ENCODE assay signal across 27 cellular contexts in the genomic region with DNA sequence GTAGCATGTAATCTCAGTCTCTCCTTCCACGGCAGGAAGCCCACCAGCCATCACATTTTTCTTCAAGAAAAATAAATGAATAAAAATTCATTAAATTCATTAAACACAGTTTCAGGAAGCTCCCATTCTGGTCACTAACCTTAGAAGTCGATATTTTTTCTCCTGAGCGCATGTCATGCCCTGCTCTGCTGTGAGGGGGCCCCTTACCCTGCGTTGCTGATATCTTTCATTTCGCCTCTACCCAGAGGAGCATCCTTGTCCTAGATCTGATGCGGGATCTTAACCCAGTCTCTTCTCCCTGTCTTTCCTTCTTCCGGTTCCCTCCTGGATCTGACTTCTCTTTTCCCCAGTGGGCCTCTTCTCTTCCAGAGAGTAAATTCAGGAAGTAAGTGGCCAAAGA. TPM values are rescaled to one million over a fixed set of nuclear protein-coding genes. Genes with fewer than 3 reads are reported as not detected.
DNase-seq lines count a peak whose midpoint lies in the region; ATAC-seq and TF ChIP-seq lines count a peak whose summit lies in the region.
"Had no signal": no experiment of that assay in that cellular context is flagged by ENCODE, and none has a peak within 500 bp of the region (broad histone marks: within the 10 kb centered on the region; RNA-seq: fewer than 3 reads in every experiment).

No MANE protein-coding gene starts in this region.

- H3K9me2 ChIP-seq in GM23338 (ENCODE audit: insufficient read depth) (no peaks in the 10 kb centered on the region), OCI-LY7 (ENCODE audit: insufficient read depth, low read length) (no peaks in the 10 kb centered on the region)

- H3K36me3 Mint-ChIP-seq in GM23338 (ENCODE audit: low read depth) (no peaks in the 10 kb centered on the region), mesothelial cell of epicardium (no peaks in the 10 kb centered on the region)
- H3K36me3 Mint-ChIP-seq: stimulated activated effector memory CD8-positive, alpha-beta T cell treated with anti-CD3 and anti-CD28 coated beads, Interleukin-12 subunit alpha, Interleukin-12 subunit beta, amount 100 ng/mL, for 72 hours had no signal

- H3K27me3 ChIP-seq in GM23338 (ENCODE audit: insufficient read depth) (no peaks in the 10 kb centered on the region; the same call in 1 of the 2 replicates), Peyer's patch (no peaks in the 10 kb centered on the region)
- H3K27me3 ChIP-seq: MG63, SJSA1, testis had no signal

- no peak overlapping the region for H3K27ac Mint-ChIP-seq in GM23338
- H3K27ac Mint-ChIP-seq in mesothelial cell of epicardium: no peak overlapping the region
- H3K27ac Mint-ChIP-seq: activated CD8-positive, alpha-beta memory T cell treated with anti-CD3 and anti-CD28 coated beads, Interleukin-2, amount 10 ng/mL, durations not matched to agents 7 days and 5 days; stimulated activated effector memory CD8-positive, alpha-beta T cell treated with anti-CD3 and anti-CD28 coated beads, Interleukin-12 subunit alpha, Interleukin-12 subunit beta, amount 100 ng/mL, for 72 hours; T-helper 17 cell had no signal

- peak overlapping the region; percentile 52 for H3K4me2 ChIP-seq in GM23338
- H3K4me2 ChIP-seq in OCI-LY7 (ENCODE audit: low read length): peak overlapping the region; percentile 87

- H3K9me3 ChIP-seq in OCI-LY7 (ENCODE audit: low read length) (no peaks in the 10 kb centered on the region), Peyer's patch (no peaks in the 10 kb centered on the region)
- H3K9me3 ChIP-seq: BE2C, MG63, SJSA1, testis, uterus had no signal

- no peaks in the 10 kb centered on the region; the same call in 2 of the 3 replicates for H3K9me3 Mint-ChIP-seq in GM23338
- H3K9me3 Mint-ChIP-seq in mesothelial cell of epicardium: no peaks in the 10 kb centered on the region
- H3K9me3 Mint-ChIP-seq: stimulated activated effector memory CD8-positive, alpha-beta T cell treated with anti-CD3 and anti-CD28 coated beads, Interleukin-12 subunit alpha, Interleukin-12 subunit beta, amount 100 ng/mL, for 72 hours had no signal

- H3K4me3 ChIP-seq in GM23338: no peak overlapping the region
- H3K4me3 ChIP-seq in OCI-LY7 (ENCODE audit: low read depth, low read length, poor library complexity, severe bottlenecking): peak overlapping the region; percentile 51
- no peak overlapping the region for H3K4me3 ChIP-seq in Peyer's patch
- H3K4me3 ChIP-seq: MG63, SJSA1, uterus had no signal

- H4K20me1 ChIP-seq in GM23338 (replicated peaks; ENCODE audit: insufficient read depth) (no peaks in the 10 kb centered on the region), OCI-LY7 (ENCODE audit: insufficient read depth, low read length) (no peaks in the 10 kb centered on the region)

- peak; percentile 13 to 34; a peak in 3 of 4 replicates for TF ChIP-seq CTCF in GM23338 (conservative IDR thresholded peaks at IDR 0.05; ENCODE audit: low read depth in 2 of 2)
- TF ChIP-seq CTCF in OCI-LY7 (conservative IDR thresholded peaks at IDR 0.05; ENCODE audit: low read length): peak; percentile 67
- TF ChIP-seq CTCF in mesothelial cell of epicardium (IDR thresholded peaks at IDR 0.05; ENCODE audit: unreplicated experiment): no peak
- TF ChIP-seq CTCF in Peyer's patch (IDR thresholded peaks at IDR 0.05): no peak

- POLR2A ChIA-PET in OCI-LY7 (lab: Charles Lee): interaction anchor here (0.9 to 7.4 kb wide), 6 partner anchors 10 to 71 kb away, joined by 3 to 50 read pairs (median 4); no protein-coding TSS in a partner anchor

- no peaks in the 10 kb centered on the region for H3K36me3 ChIP-seq in GM23338 (ENCODE audit: insufficient read depth)
- H3K36me3 ChIP-seq in OCI-LY7 (ENCODE audit: insufficient read depth, low read length): no peaks in the 10 kb centered on the region; the same call in 1 of the 2 replicates
- no peaks in the 10 kb centered on the region for H3K36me3 ChIP-seq in Peyer's patch
- H3K36me3 ChIP-seq: BE2C, MG63, SJSA1, uterus had no signal

- H3K4me1 Mint-ChIP-seq in GM23338: peaks cover 15% of the 10 kb centered on the region
- H3K4me1 Mint-ChIP-seq in mesothelial cell of epicardium: peaks cover 10% of the 10 kb centered on the region

- H3F3A ChIP-seq in GM23338 (replicated peaks; ENCODE audit: low read depth): no peaks in the 10 kb centered on the region; the same call in 1 of the 2 replicates

- H3K4me1 ChIP-seq in GM23338 (ENCODE audit: insufficient read depth): peaks cover 13% of the 10 kb centered on the region
- peaks cover 73% of the 10 kb centered on the region for H3K4me1 ChIP-seq in OCI-LY7 (ENCODE audit: insufficient read depth, low read length, poor library complexity, severe bottlenecking)
- peaks cover 0 to 4% (median 0%) of the 10 kb centered on the region in 4 donors for H3K4me1 ChIP-seq in Peyer's patch
- H3K4me1 ChIP-seq: BE2C, SJSA1, testis, uterus had no signal

- DNase-seq in CD1c-positive myeloid dendritic cell (ENCODE audit: extremely low spot score) (peak; percentile 30), GM23338 (ENCODE audit: low spot score) (peak; percentile 54), OCI-LY7 (ENCODE audit: low spot score) (peak; percentile 59), mesothelial cell of epicardium (ENCODE audit: low spot score in 2 of 2, unreplicated experiment in 2 of 2) (no peak), activated gamma-delta T cell treated with Interleukin-2 at 50 U/mL for 16 hours (no peak), T-helper 9 cell (no peak), Peyer's patch (no peak), inferior parietal cortex (ENCODE audit: extremely low spot score) (no peak)
- DNase-seq: activated CD4-positive, alpha-beta T cell treated with anti-CD3 and anti-CD28 coated beads, Interleukin-2, amount 50 U/mL, for 1 hour; activated CD8-positive, alpha-beta memory T cell treated with anti-CD3 and anti-CD28 coated beads, Interleukin-2, amount 10 ng/mL, durations not matched to agents 7 days and 5 days; activated naive CD4-positive, alpha-beta T cell treated with anti-CD3 and anti-CD28 coated beads, Interleukin-2, amount 50 U/mL, for 16 hours; BE2C; cortex of kidney; kidney glomerular epithelial cell; MG63; NCI-H146; NCI-H510A; T-helper 17 cell; testis; uterus had no signal

- ATAC-seq in GM23338: peak; percentile 56
- ATAC-seq: activated CD8-positive, alpha-beta memory T cell treated with anti-CD3 and anti-CD28 coated beads, Interleukin-2, amount 10 ng/mL, durations not matched to agents 7 days and 5 days; stimulated activated effector memory CD8-positive, alpha-beta T cell treated with anti-CD3 and anti-CD28 coated beads, Interleukin-12 subunit alpha, Interleukin-12 subunit beta, amount 100 ng/mL, for 72 hours; T-helper 17 cell had no signal

- intact Hi-C loops in OCI-LY7 (cut with micrococcal nuclease; ENCODE audit: unreplicated experiment): loop anchor here (1.0 to 2.0 kb wide), 2 partner anchors 53 to 68 kb away; no protein-coding TSS in a partner anchor

- no peaks in the 10 kb centered on the region for H3K79me2 ChIP-seq in GM23338 (replicated peaks; ENCODE audit: insufficient read depth)
- H3K79me2 ChIP-seq in OCI-LY7 (ENCODE audit: insufficient read depth, low read depth, low read length): peaks cover 7% of the 10 kb centered on the region; the same call in 1 of the 2 replicates

- H3K4me3 Mint-ChIP-seq in GM23338 (peak overlapping the region; percentile 21; the same call in 2 of the 3 replicates), mesothelial cell of epicardium (peak overlapping the region; percentile 7)
- H3K4me3 Mint-ChIP-seq: activated CD8-positive, alpha-beta memory T cell treated with anti-CD3 and anti-CD28 coated beads, Interleukin-2, amount 10 ng/mL, durations not matched to agents 7 days and 5 days; stimulated activated effector memory CD8-positive, alpha-beta T cell treated with anti-CD3 and anti-CD28 coated beads, Interleukin-12 subunit alpha, Interleukin-12 subunit beta, amount 100 ng/mL, for 72 hours; T-helper 17 cell had no signal

- no peak for TF ChIP-seq POLR2A in Peyer's patch (IDR thresholded peaks at IDR 0.05)

- no TSS peak for BruUV-seq in OCI-LY7 (replicated peaks; lab: Mats Ljungman, UMichigan)

- H3K27me3 Mint-ChIP-seq in GM23338 (ENCODE audit: insufficient read depth, low read depth, poor library complexity) (peaks cover 6% of the 10 kb centered on the region), mesothelial cell of epicardium (ENCODE audit: low read depth) (peaks cover 15% of the 10 kb centered on the region)

- no peak overlapping the region for H3K27ac ChIP-seq in GM23338 (ENCODE audit: low read depth)
- peak overlapping the region; percentile 77 for H3K27ac ChIP-seq in OCI-LY7 (ENCODE audit: low read depth, low read length, poor library complexity, severe bottlenecking)
- H3K27ac ChIP-seq in Peyer's patch: no peak overlapping the region
- H3K27ac ChIP-seq: SJSA1, testis, uterus had no signal

- CTCF ChIA-PET in OCI-LY7 (lab: Charles Lee; ENCODE audit: unreplicated experiment): no interaction called here

- H2AFZ ChIP-seq in GM23338: peak overlapping the region; percentile 99
- H2AFZ ChIP-seq in OCI-LY7 (ENCODE audit: low read length): peak overlapping the region; percentile 89

TF ChIP-seq in GM23338, 12 proteins besides CTCF, POLR2A, EP300 and RAD21 (continues in another document):
- TF ChIP-seq EZH2 (IDR thresholded peaks at IDR 0.05; ENCODE audit: low read depth, unreplicated experiment): no peak
- no peak for TF ChIP-seq ZNF114 (CRISPR knock-in tag; IDR thresholded peaks at IDR 0.05)

RNA-seq across cellular contexts. Expression of a gene that starts 1.3 kb away (rescaled TPM):
- 0.97 and 1.2 TPM in 2 replicates for total RNA-seq in GM23338 (2014; rRNA removed; shearing (Covaris generic))
- polyA plus RNA-seq in GM23338 (2016; fragmentation: Nextera tagmentation; extraction: Ambion mirVana): 0.16 and 0.66 TPM in 2 replicates
- total RNA-seq in OCI-LY7 (2014; rRNA removed; shearing (Covaris generic)): 1.1 and 2.4 TPM in 2 replicates
- 2.5 and 2.6 TPM in 2 replicates for total RNA-seq in OCI-LY7 (2022)
- 3.4 to 4.1 TPM (median 4.1 TPM) in 3 replicates for total RNA-seq in mesothelial cell of epicardium
- 1 to 10 TPM; 3.7 to 5.8 (median 4.5) TPM for total RNA-seq in Peyer's patch
- total RNA-seq: A673, fibroblast of lung, lung microvascular endothelial cell, omental fat pad, RPMI7951, SJSA1 had no signal
- polyA plus RNA-seq: fibroblast of lung had no signal

RNA-seq across cellular contexts. Expression of a gene that starts 31.8 kb away (rescaled TPM):
- total RNA-seq in GM23338 (2014; rRNA removed; shearing (Covaris generic)): 0.97 TPM in 1 of 2 replicates, not detected in the other
- not detected in 2 replicates for polyA plus RNA-seq in GM23338 (2016; fragmentation: Nextera tagmentation; extraction: Ambion mirVana)
- 10.8 and 13.5 TPM in 2 replicates for total RNA-seq in OCI-LY7 (2014; rRNA removed; shearing (Covaris generic))
- total RNA-seq in OCI-LY7 (2022) (18.9 and 22.2 TPM in 2 replicates), mesothelial cell of epicardium (0.33 to 0.47 TPM (median 0.34 TPM) in 3 replicates), Peyer's patch (10 to 100 TPM in 1 of 4 donors, 1 to 10 TPM in 1, not detected in 2; 1.7 to 10.7 TPM)
- total RNA-seq: A673, fibroblast of lung, lung microvascular endothelial cell, RPMI7951, SJSA1 had no signal
- polyA plus RNA-seq: fibroblast of lung had no signal

Comparison
In these comparisons a context has a peak if more than half of its experiments do, and no peak if none do; other contexts are left out.
1. DNase-seq: peak in CD1c-positive myeloid dendritic cell (single experiment), GM23338 (single experiment) and OCI-LY7 (single experiment); none in mesothelial cell of epicardium (0 of 2), activated gamma-delta T cell treated with Interleukin-2 at 50 U/mL for 16 hours (single experiment), T-helper 9 cell (single experiment), Peyer's patch (0 of 3) and inferior parietal cortex (single experiment).
2. CTCF ChIP-seq: peak in GM23338 (2 of 2) and OCI-LY7 (single experiment); none in mesothelial cell of epicardium (single experiment) and Peyer's patch (0 of 6).